ENCODE assay signal across 22 cellular contexts in genomic region chr10:79300711-79301110, GRCh38. TPM values are rescaled to one million over a fixed set of nuclear protein-coding genes. Genes with fewer than 3 reads are reported as not detected.
A peak's percentile ranks its signal among the peaks of the same experiment; 100 is the strongest.
DNase-seq lines count a peak whose midpoint lies in the region; ATAC-seq, FAIRE-seq and TF ChIP-seq lines count a peak whose summit lies in the region.
"Had no signal": no experiment of that assay in that cellular context is flagged by ENCODE, and none has a peak within 500 bp of the region (broad histone marks: within the 10 kb centered on the region; RNA-seq: fewer than 3 reads in every experiment).

No MANE protein-coding gene starts in this region.

- H3K27ac Mint-ChIP-seq in progenitor cell of endocrine pancreas = peak overlapping the region; percentile 60
- H3K27ac Mint-ChIP-seq: CD8-positive, alpha-beta T cell had no signal

- H3K4me1 Mint-ChIP-seq in progenitor cell of endocrine pancreas (ENCODE audit: low read depth) = no peaks in the 10 kb centered on the region

- intact Hi-C loops in right cardiac atrium (cut with DNase I) = no loop called here
- intact Hi-C loops in cardiac septum (cut with DNase I) = no loop called here

- H3K9me3 Mint-ChIP-seq in progenitor cell of endocrine pancreas (ENCODE audit: low read depth) = no peaks in the 10 kb centered on the region
- H3K9me3 Mint-ChIP-seq: CD8-positive, alpha-beta T cell had no signal

- no peak for TF ChIP-seq CTCF in bronchial epithelial cell (IDR thresholded peaks at IDR 0.05; ENCODE audit: insufficient read depth, low read length, severe bottlenecking)
- no peak for TF ChIP-seq CTCF in progenitor cell of endocrine pancreas (IDR thresholded peaks at IDR 0.05; ENCODE audit: unreplicated experiment)

- WGBS in right cardiac atrium = 92% methylated on average over 24 of the region's 24 CpGs

- DNase-seq in right cardiac atrium (peak in 2 of 3 donors; percentile 47 to 52), cardiac septum (ENCODE audit: low spot score) (no peak), bronchial epithelial cell (ENCODE audit: low read depth) (no peak), progenitor cell of endocrine pancreas (ENCODE audit: low spot score, unreplicated experiment) (no peak)
- DNase-seq in activated effector memory CD4-positive, alpha-beta T cell treated with Interleukin-2 at 50 U/mL for 16 hours = no peak
- DNase-seq in activated CD8-positive, alpha-beta memory T cell treated with anti-CD3 and anti-CD28 coated beads, Interleukin-2, amount 50 U/mL, for 4 hours = no peak
- DNase-seq: CD8-positive, alpha-beta T cell; DMS53; EL; GOT3; KG1; MV-4-11; NCI-H1694 treated with DMSO at 0.1 percent for 48 hours; NCI-H2107; NCI-H510A; NCI-H748 treated with DMSO at 0.1 percent for 48 hours; RPMI8226; SIG-M5 had no signal

- no peak for ATAC-seq in right cardiac atrium
- no peak for ATAC-seq in GM21447 (IDR thresholded peaks at IDR 0.05; ENCODE audit: unreplicated experiment)
- ATAC-seq: CD8-positive, alpha-beta T cell; GM12878 had no signal

- peaks cover 65% of the 10 kb centered on the region for H3K36me3 ChIP-seq in bronchial epithelial cell (ENCODE audit: control insufficient read depth, insufficient read depth, low read length)

- no peaks in the 10 kb centered on the region for H3K9me3 ChIP-seq in right cardiac atrium (ENCODE audit: control insufficient read depth, low read length)
- H3K9me3 ChIP-seq: A549, BLaER1 had no signal

- no peaks in the 10 kb centered on the region for H3K27me3 Mint-ChIP-seq in progenitor cell of endocrine pancreas

- peaks cover 20% of the 10 kb centered on the region for H3K36me3 Mint-ChIP-seq in progenitor cell of endocrine pancreas (ENCODE audit: insufficient read depth)

- H3K4me1 ChIP-seq in right cardiac atrium (ENCODE audit: control insufficient read depth, insufficient read depth, low read length) = no peaks in the 10 kb centered on the region
- H3K4me1 ChIP-seq: BLaER1 had no signal

- no peak overlapping the region for H3K4me3 Mint-ChIP-seq in progenitor cell of endocrine pancreas (ENCODE audit: low read depth)
- H3K4me3 Mint-ChIP-seq: CD8-positive, alpha-beta T cell had no signal

- H3K4me3 ChIP-seq in right cardiac atrium (ENCODE audit: low read length) (no peak overlapping the region), bronchial epithelial cell (ENCODE audit: low read depth, low read length) (no peak overlapping the region)
- H3K4me3 ChIP-seq: A549, BLaER1, GM12878 had no signal

- no peak overlapping the region for H3K27ac ChIP-seq in right cardiac atrium (ENCODE audit: low read length)
- H3K27ac ChIP-seq: BLaER1 had no signal

- FAIRE-seq in bronchial epithelial cell (lab: Jason Lieb, UNC) = peak; percentile 7
- FAIRE-seq: A549, GM12878 had no signal

- H3K27me3 ChIP-seq in right cardiac atrium (ENCODE audit: control insufficient read depth, insufficient read depth) (no peaks in the 10 kb centered on the region), bronchial epithelial cell (ENCODE audit: control insufficient read depth, insufficient read depth, low read length) (no peaks in the 10 kb centered on the region)
- H3K27me3 ChIP-seq: BLaER1 had no signal

RNA-seq across cellular contexts. Expression of gene PPIF, which starts 46.6 kb away (rescaled TPM):
- total RNA-seq in right cardiac atrium (100 to 1,000 TPM in 3 of 4 donors, 10 to 100 TPM in 1; 91.8 to 121 (median 110) TPM), cardiac septum (115 TPM), bronchial epithelial cell (19.5 and 27.1 TPM in 2 replicates), progenitor cell of endocrine pancreas (35.9 and 37.1 TPM in 2 replicates)
- polyA plus RNA-seq in right cardiac atrium = 97.7 TPM

Comparison
In these comparisons a context has a peak if more than half of its experiments do, and no peak if none do; other contexts are left out.
1. DNase-seq: peak in right cardiac atrium (2 of 3); none in cardiac septum (single experiment), bronchial epithelial cell (single experiment), progenitor cell of endocrine pancreas (single experiment), activated effector memory CD4-positive, alpha-beta T cell treated with Interleukin-2 at 50 U/mL for 16 hours (single experiment) and activated CD8-positive, alpha-beta memory T cell treated with anti-CD3 and anti-CD28 coated beads, Interleukin-2, amount 50 U/mL, for 4 hours (single experiment).